ENCODE assay signal across 8 cellular contexts in the genomic region with DNA sequence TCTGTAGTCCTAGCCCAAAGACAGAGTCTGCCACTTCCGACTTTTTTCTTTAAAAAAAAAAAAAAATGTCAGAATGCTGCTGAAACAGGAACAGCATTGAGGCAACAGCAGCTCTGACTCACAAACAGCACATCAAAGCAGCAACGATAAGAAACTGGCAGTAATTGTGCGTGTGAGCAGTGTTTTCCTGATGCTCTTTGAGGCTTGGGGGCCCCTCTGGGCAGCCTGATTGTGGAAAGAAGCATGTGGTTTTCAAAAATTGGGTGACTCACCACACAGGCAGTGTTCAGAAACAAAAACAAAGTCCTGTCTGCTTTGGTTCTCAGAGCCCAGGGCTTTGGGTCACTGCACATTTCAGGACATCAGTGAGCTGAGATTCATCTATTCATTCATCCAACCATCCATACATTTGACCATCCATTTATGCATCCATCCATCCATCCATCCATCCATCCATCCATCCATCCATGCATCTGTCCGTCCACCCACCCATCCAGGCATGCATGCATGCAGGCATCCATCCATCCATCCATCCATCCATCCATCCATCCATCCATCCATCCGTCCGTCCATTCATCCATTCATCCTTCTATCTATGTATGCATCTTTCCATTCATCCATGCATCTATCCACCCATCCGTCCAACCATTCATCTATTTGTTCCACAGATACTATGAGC.
A peak's percentile ranks its signal among the peaks of the same experiment; 100 is the strongest.
DNase-seq lines count a peak whose midpoint lies in the region; ATAC-seq and TF ChIP-seq lines count a peak whose summit lies in the region.

No MANE protein-coding gene starts in this region.

- H3K36me3 Mint-ChIP-seq in mesothelial cell of epicardium (no peaks in the 10 kb centered on the region), WTC11 (no peaks in the 10 kb centered on the region)
- H3K36me3 Mint-ChIP-seq in stimulated activated effector memory CD8-positive, alpha-beta T cell treated with anti-CD3 and anti-CD28 coated beads, Interleukin-12 subunit alpha, Interleukin-12 subunit beta, amount 100 ng/mL, for 72 hours, result peaks cover 24% of the 10 kb centered on the region

- POLR2A ChIA-PET in WTC11 (lab: Charles Lee), result no interaction called here

- in situ Hi-C loops in KBM-7 (cut with MboI; ENCODE audit: low pct_unique_long_range_greater_than_20kb, low sequenced_read_pairs), result no loop called here

- CTCF ChIA-PET in WTC11 (lab: Charles Lee), result no interaction called here

- no peak for TF ChIP-seq CTCF in cardiac fibroblast (IDR thresholded peaks at IDR 0.05; ENCODE audit: low read depth, low read length)
- no peak for TF ChIP-seq CTCF in mesothelial cell of epicardium (IDR thresholded peaks at IDR 0.05; ENCODE audit: unreplicated experiment)
- no peak for TF ChIP-seq CTCF in WTC11 (IDR thresholded peaks at IDR 0.05)

- H3K9me3 Mint-ChIP-seq in mesothelial cell of epicardium, result no peaks in the 10 kb centered on the region
- no peaks in the 10 kb centered on the region for H3K9me3 Mint-ChIP-seq in stimulated activated effector memory CD8-positive, alpha-beta T cell treated with anti-CD3 and anti-CD28 coated beads, Interleukin-12 subunit alpha, Interleukin-12 subunit beta, amount 100 ng/mL, for 72 hours
- no peaks in the 10 kb centered on the region for H3K9me3 Mint-ChIP-seq in WTC11

- DNase-seq in GM19240 (ENCODE audit: insufficient read length, low spot score), result peak; percentile 33
- peak; percentile 95 for DNase-seq in KBM-7
- peak; percentile 99 for DNase-seq in cardiac fibroblast (ENCODE audit: low read depth in 2 of 2)
- DNase-seq in mesothelial cell of epicardium (ENCODE audit: low spot score in 2 of 2, unreplicated experiment in 2 of 2), result no peak
- DNase-seq in stimulated activated effector memory CD8-positive, alpha-beta T cell treated with anti-CD3 and anti-CD28 coated beads, Interleukin-12 subunit alpha, Interleukin-12 subunit beta, amount 100 ng/mL, for 72 hours (ENCODE audit: low spot score in 2 of 2), result peak; percentile 54 to 88
- DNase-seq in ecto neural progenitor cell (ENCODE audit: low spot score), result no peak
- DNase-seq in WTC11 (ENCODE audit: low spot score), result no peak

- peaks cover 22% of the 10 kb centered on the region for H3K27me3 Mint-ChIP-seq in mesothelial cell of epicardium (ENCODE audit: low read depth)
- no peaks in the 10 kb centered on the region; the same call in 1 of the 2 replicates for H3K27me3 Mint-ChIP-seq in WTC11 (ENCODE audit: low read depth)

- no peak overlapping the region for H3K4me3 Mint-ChIP-seq in mesothelial cell of epicardium
- peak overlapping the region; percentile 59 for H3K4me3 Mint-ChIP-seq in stimulated activated effector memory CD8-positive, alpha-beta T cell treated with anti-CD3 and anti-CD28 coated beads, Interleukin-12 subunit alpha, Interleukin-12 subunit beta, amount 100 ng/mL, for 72 hours
- no peak overlapping the region for H3K4me3 Mint-ChIP-seq in WTC11

- H3K4me1 Mint-ChIP-seq in mesothelial cell of epicardium, result peaks cover 9% of the 10 kb centered on the region
- H3K4me1 Mint-ChIP-seq in stimulated activated effector memory CD8-positive, alpha-beta T cell treated with anti-CD3 and anti-CD28 coated beads, Interleukin-12 subunit alpha, Interleukin-12 subunit beta, amount 100 ng/mL, for 72 hours, result peaks cover 73% of the 10 kb centered on the region
- peaks cover 4% of the 10 kb centered on the region for H3K4me1 Mint-ChIP-seq in WTC11

- H3K27ac Mint-ChIP-seq in mesothelial cell of epicardium (peak overlapping the region; percentile 22), WTC11 (no peak overlapping the region)
- H3K27ac Mint-ChIP-seq in stimulated activated effector memory CD8-positive, alpha-beta T cell treated with anti-CD3 and anti-CD28 coated beads, Interleukin-12 subunit alpha, Interleukin-12 subunit beta, amount 100 ng/mL, for 72 hours, result peak overlapping the region; percentile 93

- peak; percentile 68 for ATAC-seq in activated CD4-positive, CD25-positive, alpha-beta regulatory T cell treated with anti-CD3 and anti-CD28 coated beads, Interleukin-2, amount 50 U/mL, for 24 hours
- peak; percentile 82 for ATAC-seq in stimulated activated effector memory CD8-positive, alpha-beta T cell treated with anti-CD3 and anti-CD28 coated beads, Interleukin-12 subunit alpha, Interleukin-12 subunit beta, amount 100 ng/mL, for 72 hours
- ATAC-seq in WTC11, result no peak

- H3K4me3 ChIP-seq in cardiac fibroblast (replicated peaks in 1 of 2; ENCODE audit: low read depth in 2 of 2, low read length in 2 of 2), result no peak overlapping the region

TF ChIP-seq in WTC11, 78 proteins besides CTCF, POLR2A, EP300 and RAD21:
- TF ChIP-seq ZNF317 (CRISPR knock-in tag; IDR thresholded peaks at IDR 0.05; ENCODE audit: borderline replicate concordance, low read depth), result no peak
TF ChIP-seq in WTC11: peak in this region for 0.

Comparison
In these comparisons a context has a peak if more than half of its experiments do, and no peak if none do; other contexts are left out.
1. DNase-seq: peak in GM19240 (single experiment), KBM-7 (single experiment), cardiac fibroblast (2 of 2) and stimulated activated effector memory CD8-positive, alpha-beta T cell treated with anti-CD3 and anti-CD28 coated beads, Interleukin-12 subunit alpha, Interleukin-12 subunit beta, amount 100 ng/mL, for 72 hours (2 of 2); none in mesothelial cell of epicardium (0 of 2), ecto neural progenitor cell (single experiment) and WTC11 (single experiment).